ENCODE assay signal across 17 cellular contexts in the genomic region with DNA sequence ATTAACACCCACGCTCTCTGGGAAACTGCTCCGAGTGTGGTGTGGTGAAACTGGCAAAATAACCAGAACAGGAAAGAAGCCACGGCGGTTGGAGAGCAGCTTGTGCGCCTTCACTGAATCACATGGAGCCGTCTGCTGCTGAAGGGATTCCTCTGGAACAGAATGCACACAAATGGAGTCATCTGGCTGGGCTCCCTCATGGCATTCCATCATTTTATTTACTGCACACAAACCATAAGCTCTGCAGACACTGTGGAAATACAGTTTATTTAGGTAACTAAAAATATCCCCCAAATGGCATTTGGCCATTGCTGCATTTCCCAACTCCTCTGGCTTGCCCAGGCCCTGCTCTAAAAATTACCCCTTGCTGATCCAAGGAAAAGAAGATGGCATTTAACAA.
DNase-seq lines count a peak whose midpoint lies in the region; ATAC-seq and TF ChIP-seq lines count a peak whose summit lies in the region.
"Had no signal": no experiment of that assay in that cellular context is flagged by ENCODE, and none has a peak within 500 bp of the region (broad histone marks: within the 10 kb centered on the region; RNA-seq: fewer than 3 reads in every experiment).

No MANE protein-coding gene starts in this region.

- no peaks in the 10 kb centered on the region for H3K9me3 Mint-ChIP-seq in nephron
- H3K9me3 Mint-ChIP-seq: neural crest cell had no signal

- no peak overlapping the region for H2BK12ac ChIP-seq in neuronal stem cell (ENCODE audit: low read length)

- 74 to 87% methylated on average over 6 of the region's 6 CpGs for WGBS in tibial nerve, 2 donors
- WGBS in neuronal stem cell (ENCODE audit: extremely low coverage in 2 of 2, insufficient read length in 2 of 2, insufficient replicate concordance in 1 of 2), 2 donors = no CpG with 5 or more reads among the region's 6 CpGs

- no peak for TF ChIP-seq EP300 in tibial nerve (IDR thresholded peaks at IDR 0.05)

- no peak overlapping the region for H3K23ac ChIP-seq in neuronal stem cell (ENCODE audit: low read depth, low read length, poor library complexity)

- H4K8ac ChIP-seq in neuronal stem cell (ENCODE audit: low read depth, low read length) = no peak overlapping the region

- H2BK5ac ChIP-seq in neuronal stem cell (ENCODE audit: low read length) = no peak overlapping the region

- no peaks in the 10 kb centered on the region for H3K27me3 ChIP-seq in MG63
- no peaks in the 10 kb centered on the region for H3K27me3 ChIP-seq in tibial nerve
- H3K27me3 ChIP-seq in foreskin keratinocyte = no peaks in the 10 kb centered on the region
- peaks cover 0 to 4% (median 0%) of the 10 kb centered on the region in 3 experiments for H3K27me3 ChIP-seq in neuronal stem cell (ENCODE audit: control insufficient read depth in 3 of 3, insufficient read depth in 3 of 3, low read depth in 1 of 3, low read length in 3 of 3)
- H3K27me3 ChIP-seq: sigmoid colon had no signal

- no peaks in the 10 kb centered on the region for H3K9me3 ChIP-seq in MG63
- no peaks in the 10 kb centered on the region for H3K9me3 ChIP-seq in tibial nerve
- no peaks in the 10 kb centered on the region for H3K9me3 ChIP-seq in neuronal stem cell (replicated peaks in 1 of 2; ENCODE audit: control insufficient read depth in 2 of 2, insufficient read depth in 1 of 2, low read depth in 1 of 2, low read length in 2 of 2)
- H3K9me3 ChIP-seq: sigmoid colon had no signal

- TF ChIP-seq CTCF in nephron (IDR thresholded peaks at IDR 0.05; ENCODE audit: unreplicated experiment in 3 of 3) (no peak), tibial nerve (IDR thresholded peaks at IDR 0.05) (no peak), foreskin keratinocyte (conservative IDR thresholded peaks at IDR 0.05) (no peak)

- H3K36me3 ChIP-seq in MG63 = no peaks in the 10 kb centered on the region
- H3K36me3 ChIP-seq in tibial nerve = no peaks in the 10 kb centered on the region
- H3K36me3 ChIP-seq in neuronal stem cell (replicated peaks in 1 of 2; ENCODE audit: control insufficient read depth in 2 of 2, insufficient read depth in 2 of 2, low read length in 2 of 2) = no peaks in the 10 kb centered on the region
- H3K36me3 ChIP-seq: sigmoid colon, WERI-Rb-1 had no signal

- peaks cover 9% of the 10 kb centered on the region for H3K4me1 Mint-ChIP-seq in nephron
- H3K4me1 Mint-ChIP-seq: neural crest cell had no signal

- no peak overlapping the region for H2AFZ ChIP-seq in neuronal stem cell (ENCODE audit: low read length)

- no peak overlapping the region for H3K4me3 ChIP-seq in MG63
- no peak overlapping the region for H3K4me3 ChIP-seq in tibial nerve
- no peak overlapping the region for H3K4me3 ChIP-seq in neuronal stem cell (ENCODE audit: low read length in 2 of 2)
- H3K4me3 ChIP-seq: sigmoid colon had no signal

- ATAC-seq in foreskin keratinocyte (no peak), GM19324 (IDR thresholded peaks at IDR 0.05; ENCODE audit: low FRiP score, unreplicated experiment) (no peak)
- ATAC-seq: HCT116 had no signal

- peak overlapping the region in 2 of 3 experiments; percentile 20 to 60 for H3K27ac Mint-ChIP-seq in nephron

- no peak overlapping the region for H3K14ac ChIP-seq in neuronal stem cell (ENCODE audit: low read length)

- no peak overlapping the region for H2BK120ac ChIP-seq in neuronal stem cell (ENCODE audit: low read depth, low read length)

- no peak overlapping the region for H3K9ac ChIP-seq in neuronal stem cell (ENCODE audit: low read depth, low read length, poor library complexity)

- no peak overlapping the region for H4K91ac ChIP-seq in neuronal stem cell (ENCODE audit: low read depth, low read length, poor library complexity)

- no peak overlapping the region for H3K18ac ChIP-seq in neuronal stem cell (ENCODE audit: low read length)

- no peak overlapping the region for H2AK5ac ChIP-seq in neuronal stem cell (ENCODE audit: low read depth, low read length)

- no peaks in the 10 kb centered on the region for H3K27me3 Mint-ChIP-seq in nephron (ENCODE audit: low read depth)

- H3K4me2 ChIP-seq in neuronal stem cell (ENCODE audit: insufficient read depth, low read length, poor library complexity, severe bottlenecking) = no peak overlapping the region

- TF ChIP-seq POLR2A in tibial nerve (IDR thresholded peaks at IDR 0.05) = no peak

- no peak overlapping the region for H2BK15ac ChIP-seq in neuronal stem cell (ENCODE audit: low read length)

- no peaks in the 10 kb centered on the region for H3K4me1 ChIP-seq in tibial nerve
- H3K4me1 ChIP-seq in foreskin keratinocyte = peaks cover 3% of the 10 kb centered on the region
- no peaks in the 10 kb centered on the region for H3K4me1 ChIP-seq in neuronal stem cell (ENCODE audit: control insufficient read depth in 2 of 2, insufficient read depth in 1 of 2, low read depth in 1 of 2, low read length in 2 of 2)

- H3K79me1 ChIP-seq in neuronal stem cell (ENCODE audit: low read depth, low read length) = no peaks in the 10 kb centered on the region

- no peak overlapping the region for H3K27ac ChIP-seq in tibial nerve
- no peak overlapping the region for H3K27ac ChIP-seq in foreskin keratinocyte
- no peak overlapping the region for H3K27ac ChIP-seq in neuronal stem cell (replicated peaks; ENCODE audit: low read length)
- H3K27ac ChIP-seq: WERI-Rb-1 had no signal

- DNase-seq in AG08396 (ENCODE audit: low spot score) (peak; percentile 72), MG63 (peak; percentile 89), fibroblast of gingiva (ENCODE audit: low read depth) (peak; percentile 91), tibial nerve (ENCODE audit: low spot score in 2 of 2) (no peak), foreskin keratinocyte (no peak), neuronal stem cell (ENCODE audit: low spot score) (no peak)
- DNase-seq: activated CD8-positive, alpha-beta memory T cell treated with anti-CD3 and anti-CD28 coated beads, Interleukin-2, amount 50 U/mL, for 4 hours; activated naive CD4-positive, alpha-beta T cell treated with anti-CD3 and anti-CD28 coated beads, Interleukin-2, amount 50 U/mL, for 16 hours; AML-193; NCI-H1694 treated with DMSO at 0.1 percent for 48 hours; sigmoid colon; stimulated activated naive CD4-positive, alpha-beta T cell; WERI-Rb-1 had no signal

- no peaks in the 10 kb centered on the region for H3K36me3 Mint-ChIP-seq in nephron (ENCODE audit: low read depth)

- no peak overlapping the region for H3K4me3 Mint-ChIP-seq in nephron
- H3K4me3 Mint-ChIP-seq: neural crest cell had no signal

- no peak overlapping the region for H3K4ac ChIP-seq in neuronal stem cell (ENCODE audit: low read length)

Comparison
In these comparisons a context has a peak if more than half of its experiments do, and no peak if none do; other contexts are left out.
1. DNase-seq: peak in AG08396 (single experiment), MG63 (single experiment) and fibroblast of gingiva (single experiment); none in tibial nerve (0 of 2), foreskin keratinocyte (0 of 2) and neuronal stem cell (single experiment).